Comparison of ENCODE assay signal across 1 cellular context in the genomic region with DNA sequence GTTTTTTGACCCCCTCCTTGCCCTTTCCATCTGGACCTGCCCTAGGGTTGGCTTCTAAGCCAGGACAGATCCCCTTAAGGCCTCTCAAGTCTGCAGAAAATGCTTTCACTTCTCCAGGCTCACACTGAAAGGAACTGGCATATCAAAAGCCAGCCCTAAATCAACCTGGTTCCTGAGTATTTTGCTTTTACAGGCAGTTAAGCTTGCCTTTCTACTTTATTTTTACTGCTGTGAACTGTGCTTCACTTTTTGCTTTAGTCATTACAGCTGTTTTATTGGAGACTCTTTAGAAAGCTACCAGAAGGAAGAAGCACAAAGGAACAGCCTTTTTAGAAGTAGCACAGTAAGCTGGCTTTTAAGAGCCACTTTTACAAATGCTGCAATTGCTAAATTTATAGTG.
TF ChIP-seq lines count a peak whose summit lies in the region.

No MANE protein-coding gene starts in this region.

TF ChIP-seq in GM12878, 131 proteins besides CTCF, POLR2A, EP300 and RAD21:
- TF ChIP-seq SMARCA5 (IDR thresholded peaks at IDR 0.05) (no peak), BRCA1 (IDR thresholded peaks at IDR 0.05; ENCODE audit: low read depth, low read length) (no peak), SRF (IDR thresholded peaks at IDR 0.05; ENCODE audit: low read depth in 2 of 2, low read length in 2 of 2) (no peak), E2F4 (IDR thresholded peaks at IDR 0.05; ENCODE audit: low read depth, low read length) (no peak), FOXM1 (IDR thresholded peaks at IDR 0.05; ENCODE audit: low read depth, low read length) (no peak), IKZF2 (IDR thresholded peaks at IDR 0.05) (no peak)
- TF ChIP-seq, protein P1, sequence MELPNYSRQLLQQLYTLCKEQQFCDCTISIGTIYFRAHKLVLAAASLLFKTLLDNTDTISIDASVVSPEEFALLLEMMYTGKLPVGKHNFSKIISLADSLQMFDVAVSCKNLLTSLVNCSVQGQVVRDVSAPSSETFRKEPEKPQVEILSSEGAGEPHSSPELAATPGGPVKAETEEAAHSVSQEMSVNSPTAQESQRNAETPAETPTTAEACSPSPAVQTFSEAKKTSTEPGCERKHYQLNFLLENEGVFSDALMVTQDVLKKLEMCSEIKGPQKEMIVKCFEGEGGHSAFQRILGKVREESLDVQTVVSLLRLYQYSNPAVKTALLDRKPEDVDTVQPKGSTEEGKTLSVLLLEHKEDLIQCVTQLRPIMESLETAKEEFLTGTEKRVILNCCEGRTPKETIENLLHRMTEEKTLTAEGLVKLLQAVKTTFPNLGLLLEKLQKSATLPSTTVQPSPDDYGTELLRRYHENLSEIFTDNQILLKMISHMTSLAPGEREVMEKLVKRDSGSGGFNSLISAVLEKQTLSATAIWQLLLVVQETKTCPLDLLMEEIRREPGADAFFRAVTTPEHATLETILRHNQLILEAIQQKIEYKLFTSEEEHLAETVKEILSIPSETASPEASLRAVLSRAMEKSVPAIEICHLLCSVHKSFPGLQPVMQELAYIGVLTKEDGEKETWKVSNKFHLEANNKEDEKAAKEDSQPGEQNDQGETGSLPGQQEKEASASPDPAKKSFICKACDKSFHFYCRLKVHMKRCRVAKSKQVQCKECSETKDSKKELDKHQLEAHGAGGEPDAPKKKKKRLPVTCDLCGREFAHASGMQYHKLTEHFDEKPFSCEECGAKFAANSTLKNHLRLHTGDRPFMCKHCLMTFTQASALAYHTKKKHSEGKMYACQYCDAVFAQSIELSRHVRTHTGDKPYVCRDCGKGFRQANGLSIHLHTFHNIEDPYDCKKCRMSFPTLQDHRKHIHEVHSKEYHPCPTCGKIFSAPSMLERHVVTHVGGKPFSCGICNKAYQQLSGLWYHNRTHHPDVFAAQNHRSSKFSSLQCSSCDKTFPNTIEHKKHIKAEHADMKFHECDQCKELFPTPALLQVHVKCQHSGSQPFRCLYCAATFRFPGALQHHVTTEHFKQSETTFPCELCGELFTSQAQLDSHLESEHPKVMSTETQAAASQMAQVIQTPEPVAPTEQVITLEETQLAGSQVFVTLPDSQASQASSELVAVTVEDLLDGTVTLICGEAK (IDR thresholded peaks at IDR 0.05; ENCODE audit: borderline replicate concordance): no peak
- TF ChIP-seq, protein P2, sequence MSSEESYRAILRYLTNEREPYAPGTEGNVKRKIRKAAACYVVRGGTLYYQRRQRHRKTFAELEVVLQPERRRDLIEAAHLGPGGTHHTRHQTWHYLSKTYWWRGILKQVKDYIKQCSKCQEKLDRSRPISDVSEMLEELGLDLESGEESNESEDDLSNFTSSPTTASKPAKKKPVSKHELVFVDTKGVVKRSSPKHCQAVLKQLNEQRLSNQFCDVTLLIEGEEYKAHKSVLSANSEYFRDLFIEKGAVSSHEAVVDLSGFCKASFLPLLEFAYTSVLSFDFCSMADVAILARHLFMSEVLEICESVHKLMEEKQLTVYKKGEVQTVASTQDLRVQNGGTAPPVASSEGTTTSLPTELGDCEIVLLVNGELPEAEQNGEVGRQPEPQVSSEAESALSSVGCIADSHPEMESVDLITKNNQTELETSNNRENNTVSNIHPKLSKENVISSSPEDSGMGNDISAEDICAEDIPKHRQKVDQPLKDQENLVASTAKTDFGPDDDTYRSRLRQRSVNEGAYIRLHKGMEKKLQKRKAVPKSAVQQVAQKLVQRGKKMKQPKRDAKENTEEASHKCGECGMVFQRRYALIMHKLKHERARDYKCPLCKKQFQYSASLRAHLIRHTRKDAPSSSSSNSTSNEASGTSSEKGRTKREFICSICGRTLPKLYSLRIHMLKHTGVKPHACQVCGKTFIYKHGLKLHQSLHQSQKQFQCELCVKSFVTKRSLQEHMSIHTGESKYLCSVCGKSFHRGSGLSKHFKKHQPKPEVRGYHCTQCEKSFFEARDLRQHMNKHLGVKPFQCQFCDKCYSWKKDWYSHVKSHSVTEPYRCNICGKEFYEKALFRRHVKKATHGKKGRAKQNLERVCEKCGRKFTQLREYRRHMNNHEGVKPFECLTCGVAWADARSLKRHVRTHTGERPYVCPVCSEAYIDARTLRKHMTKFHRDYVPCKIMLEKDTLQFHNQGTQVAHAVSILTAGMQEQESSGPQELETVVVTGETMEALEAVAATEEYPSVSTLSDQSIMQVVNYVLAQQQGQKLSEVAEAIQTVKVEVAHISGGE (CRISPR knock-in tag; IDR thresholded peaks at IDR 0.05): no peak
